1 cellular context compared by ENCODE assay signal in the genomic region with DNA sequence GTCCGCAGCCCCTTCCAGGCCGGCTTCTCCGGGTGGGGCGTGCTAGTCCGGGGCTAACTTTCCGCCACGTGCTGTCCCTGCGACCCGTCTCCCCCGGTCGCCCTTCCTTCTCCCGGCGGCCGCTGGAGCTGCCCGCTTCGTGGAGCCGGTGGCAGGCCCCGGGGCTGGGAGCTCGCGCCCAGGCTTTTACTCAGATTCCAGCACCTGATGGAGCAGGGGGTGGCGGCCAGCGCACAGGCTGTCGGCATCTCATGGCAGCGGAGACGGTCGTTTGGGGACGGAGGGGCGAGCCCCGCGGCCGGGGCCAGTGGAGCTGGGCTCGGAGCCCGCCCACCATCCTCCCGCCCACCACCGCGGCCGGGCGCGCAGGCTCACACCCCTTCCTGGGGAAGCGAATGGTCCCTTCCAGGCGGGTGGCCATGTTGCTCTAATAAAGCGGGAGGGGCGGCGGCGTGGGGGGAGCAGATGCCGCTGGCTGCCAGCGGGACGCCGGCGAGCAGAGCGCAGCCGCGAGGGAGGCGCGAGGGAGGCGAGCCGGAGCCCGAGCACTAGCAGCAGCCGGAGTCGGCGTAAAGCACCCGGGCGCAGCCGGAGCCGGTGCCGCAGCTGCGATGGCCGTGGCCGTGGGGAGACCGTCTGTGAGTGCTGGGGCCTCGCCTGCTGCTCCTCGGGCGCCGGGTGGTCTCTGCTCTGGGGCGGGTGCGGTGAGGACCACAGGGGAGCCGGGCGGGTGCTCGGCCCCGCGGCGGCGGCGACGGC.
TF ChIP-seq lines count a peak whose summit lies in the region.

A gene (plus strand): TSS at position 460 of the 759 bp plus-strand sequence. CDS start 152 bp downstream, at position 612.

TF ChIP-seq in HepG2, 621 proteins besides CTCF, POLR2A, EP300 and RAD21 (continued from another document and continues in another):
- TF ChIP-seq, protein P1, sequence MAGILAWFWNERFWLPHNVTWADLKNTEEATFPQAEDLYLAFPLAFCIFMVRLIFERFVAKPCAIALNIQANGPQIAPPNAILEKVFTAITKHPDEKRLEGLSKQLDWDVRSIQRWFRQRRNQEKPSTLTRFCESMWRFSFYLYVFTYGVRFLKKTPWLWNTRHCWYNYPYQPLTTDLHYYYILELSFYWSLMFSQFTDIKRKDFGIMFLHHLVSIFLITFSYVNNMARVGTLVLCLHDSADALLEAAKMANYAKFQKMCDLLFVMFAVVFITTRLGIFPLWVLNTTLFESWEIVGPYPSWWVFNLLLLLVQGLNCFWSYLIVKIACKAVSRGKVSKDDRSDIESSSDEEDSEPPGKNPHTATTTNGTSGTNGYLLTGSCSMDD (CRISPR knock-in tag; IDR thresholded peaks at IDR 0.05), result no peak
- TF ChIP-seq TP53 (CRISPR knock-in tag; conservative IDR thresholded peaks at IDR 0.05) (no peak), SKI (IDR thresholded peaks at IDR 0.05; ENCODE audit: partially characterized antibody) (peak; percentile 50), CREB1 (IDR thresholded peaks at IDR 0.05) (0 out of 2 replicates have a peak, but pooled peaks have one; percentile 18), CREB1 (CRISPR knock-in tag; IDR thresholded peaks at IDR 0.05) (no peak), PTBP1 (IDR thresholded peaks at IDR 0.05; ENCODE audit: low read depth, low read length, poor library complexity, severe bottlenecking) (no peak), RCOR2 (CRISPR knock-in tag; IDR thresholded peaks at IDR 0.05) (no peak), ZNF678 (CRISPR knock-in tag; IDR thresholded peaks at IDR 0.05) (no peak), ZNF441 (CRISPR knock-in tag; IDR thresholded peaks at IDR 0.05; ENCODE audit: borderline replicate concordance) (no peak), FOXK1 (CRISPR knock-in tag; IDR thresholded peaks at IDR 0.05; ENCODE audit: borderline replicate concordance, low read depth) (peak; percentile 87; the same call in 1 of the 2 replicates), MED8 (CRISPR knock-in tag; IDR thresholded peaks at IDR 0.05; ENCODE audit: insufficient replicate concordance) (peak; percentile 57), ZFP37 (CRISPR knock-in tag; IDR thresholded peaks at IDR 0.05; ENCODE audit: borderline replicate concordance) (no peak; the same call in 1 of the 2 replicates), ZBTB8A (CRISPR knock-in tag; IDR thresholded peaks at IDR 0.05; ENCODE audit: borderline replicate concordance, low read depth) (peak; percentile 40; the same call in 1 of the 2 replicates), ZNF546 (CRISPR knock-in tag; conservative IDR thresholded peaks at IDR 0.05) (no peak; the same call in 1 of the 2 replicates), FOSL1 (CRISPR knock-in tag; IDR thresholded peaks at IDR 0.05; ENCODE audit: borderline replicate concordance) (no peak), ZNF562 (CRISPR knock-in tag; IDR thresholded peaks at IDR 0.05; ENCODE audit: borderline replicate concordance) (no peak), HNRNPK (IDR thresholded peaks at IDR 0.05; ENCODE audit: low read depth, low read length, poor library complexity, severe bottlenecking) (no peak), ZNF350 (CRISPR knock-in tag; IDR thresholded peaks at IDR 0.05; ENCODE audit: borderline replicate concordance, low read depth) (peak; percentile 23; the same call in 1 of the 2 replicates), NFE2L1 (CRISPR knock-in tag; IDR thresholded peaks at IDR 0.05; ENCODE audit: borderline replicate concordance) (no peak), ZNF34 (CRISPR knock-in tag; IDR thresholded peaks at IDR 0.05; ENCODE audit: borderline replicate concordance) (no peak), ZNF234 (CRISPR knock-in tag; conservative IDR thresholded peaks at IDR 0.05) (no peak), NR3C1 (CRISPR knock-in tag; IDR thresholded peaks at IDR 0.05) (no peak), HNF4A (CRISPR knock-in tag; IDR thresholded peaks at IDR 0.05) (no peak), CENPT (CRISPR knock-in tag; IDR thresholded peaks at IDR 0.05; ENCODE audit: low read depth) (no peak), ARNTL (CRISPR knock-in tag; IDR thresholded peaks at IDR 0.05) (peak; percentile 43; the same call in 1 of the 2 replicates), ZNF337 (CRISPR knock-in tag; IDR thresholded peaks at IDR 0.05; ENCODE audit: borderline replicate concordance, low read depth) (0 out of 2 replicates have a peak, but pooled peaks have one; percentile 71), ZBTB38 (CRISPR knock-in tag; IDR thresholded peaks at IDR 0.05) (no peak; the same call in 1 of the 2 replicates), POGZ (CRISPR knock-in tag; IDR thresholded peaks at IDR 0.05) (peak; percentile 89), RBAK (CRISPR knock-in tag; IDR thresholded peaks at IDR 0.05) (no peak), ZFP1 (CRISPR knock-in tag; IDR thresholded peaks at IDR 0.05) (0 out of 2 replicates have a peak, but pooled peaks have one; percentile 57), GATA4 (IDR thresholded peaks at IDR 0.05; ENCODE audit: borderline replicate concordance, low read depth) (no peak), TEAD3 (CRISPR knock-in tag; optimal IDR thresholded peaks at IDR 0.05; ENCODE audit: borderline replicate concordance) (peak; percentile 60), ELF4 (CRISPR knock-in tag; IDR thresholded peaks at IDR 0.05; ENCODE audit: borderline replicate concordance) (no peak; the same call in 1 of the 2 replicates)
- TF ChIP-seq, protein P2, sequence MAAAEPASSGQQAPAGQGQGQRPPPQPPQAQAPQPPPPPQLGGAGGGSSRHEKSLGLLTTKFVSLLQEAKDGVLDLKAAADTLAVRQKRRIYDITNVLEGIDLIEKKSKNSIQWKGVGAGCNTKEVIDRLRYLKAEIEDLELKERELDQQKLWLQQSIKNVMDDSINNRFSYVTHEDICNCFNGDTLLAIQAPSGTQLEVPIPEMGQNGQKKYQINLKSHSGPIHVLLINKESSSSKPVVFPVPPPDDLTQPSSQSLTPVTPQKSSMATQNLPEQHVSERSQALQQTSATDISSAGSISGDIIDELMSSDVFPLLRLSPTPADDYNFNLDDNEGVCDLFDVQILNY (CRISPR knock-in tag; conservative IDR thresholded peaks at IDR 0.05), result no peak
- TF ChIP-seq, protein P3, sequence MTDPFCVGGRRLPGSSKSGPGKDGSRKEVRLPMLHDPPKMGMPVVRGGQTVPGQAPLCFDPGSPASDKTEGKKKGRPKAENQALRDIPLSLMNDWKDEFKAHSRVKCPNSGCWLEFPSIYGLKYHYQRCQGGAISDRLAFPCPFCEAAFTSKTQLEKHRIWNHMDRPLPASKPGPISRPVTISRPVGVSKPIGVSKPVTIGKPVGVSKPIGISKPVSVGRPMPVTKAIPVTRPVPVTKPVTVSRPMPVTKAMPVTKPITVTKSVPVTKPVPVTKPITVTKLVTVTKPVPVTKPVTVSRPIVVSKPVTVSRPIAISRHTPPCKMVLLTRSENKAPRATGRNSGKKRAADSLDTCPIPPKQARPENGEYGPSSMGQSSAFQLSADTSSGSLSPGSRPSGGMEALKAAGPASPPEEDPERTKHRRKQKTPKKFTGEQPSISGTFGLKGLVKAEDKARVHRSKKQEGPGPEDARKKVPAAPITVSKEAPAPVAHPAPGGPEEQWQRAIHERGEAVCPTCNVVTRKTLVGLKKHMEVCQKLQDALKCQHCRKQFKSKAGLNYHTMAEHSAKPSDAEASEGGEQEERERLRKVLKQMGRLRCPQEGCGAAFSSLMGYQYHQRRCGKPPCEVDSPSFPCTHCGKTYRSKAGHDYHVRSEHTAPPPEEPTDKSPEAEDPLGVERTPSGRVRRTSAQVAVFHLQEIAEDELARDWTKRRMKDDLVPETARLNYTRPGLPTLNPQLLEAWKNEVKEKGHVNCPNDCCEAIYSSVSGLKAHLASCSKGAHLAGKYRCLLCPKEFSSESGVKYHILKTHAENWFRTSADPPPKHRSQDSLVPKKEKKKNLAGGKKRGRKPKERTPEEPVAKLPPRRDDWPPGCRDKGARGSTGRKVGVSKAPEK (CRISPR knock-in tag; IDR thresholded peaks at IDR 0.05; ENCODE audit: borderline replicate concordance), result no peak; the same call in 1 of the 2 replicates
- TF ChIP-seq, protein P4, sequence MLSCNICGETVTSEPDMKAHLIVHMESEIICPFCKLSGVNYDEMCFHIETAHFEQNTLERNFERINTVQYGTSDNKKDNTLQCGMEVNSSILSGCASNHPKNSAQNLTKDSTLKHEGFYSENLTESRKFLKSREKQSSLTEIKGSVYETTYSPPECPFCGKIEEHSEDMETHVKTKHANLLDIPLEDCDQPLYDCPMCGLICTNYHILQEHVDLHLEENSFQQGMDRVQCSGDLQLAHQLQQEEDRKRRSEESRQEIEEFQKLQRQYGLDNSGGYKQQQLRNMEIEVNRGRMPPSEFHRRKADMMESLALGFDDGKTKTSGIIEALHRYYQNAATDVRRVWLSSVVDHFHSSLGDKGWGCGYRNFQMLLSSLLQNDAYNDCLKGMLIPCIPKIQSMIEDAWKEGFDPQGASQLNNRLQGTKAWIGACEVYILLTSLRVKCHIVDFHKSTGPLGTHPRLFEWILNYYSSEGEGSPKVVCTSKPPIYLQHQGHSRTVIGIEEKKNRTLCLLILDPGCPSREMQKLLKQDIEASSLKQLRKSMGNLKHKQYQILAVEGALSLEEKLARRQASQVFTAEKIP (CRISPR knock-in tag; IDR thresholded peaks at IDR 0.05; ENCODE audit: borderline replicate concordance), result no peak
- TF ChIP-seq, protein P5, sequence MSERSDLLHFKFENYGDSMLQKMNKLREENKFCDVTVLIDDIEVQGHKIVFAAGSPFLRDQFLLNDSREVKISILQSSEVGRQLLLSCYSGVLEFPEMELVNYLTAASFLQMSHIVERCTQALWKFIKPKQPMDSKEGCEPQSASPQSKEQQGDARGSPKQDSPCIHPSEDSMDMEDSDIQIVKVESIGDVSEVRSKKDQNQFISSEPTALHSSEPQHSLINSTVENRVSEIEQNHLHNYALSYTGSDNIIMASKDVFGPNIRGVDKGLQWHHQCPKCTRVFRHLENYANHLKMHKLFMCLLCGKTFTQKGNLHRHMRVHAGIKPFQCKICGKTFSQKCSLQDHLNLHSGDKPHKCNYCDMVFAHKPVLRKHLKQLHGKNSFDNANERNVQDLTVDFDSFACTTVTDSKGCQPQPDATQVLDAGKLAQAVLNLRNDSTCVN (CRISPR knock-in tag; IDR thresholded peaks at IDR 0.05; ENCODE audit: borderline replicate concordance), result no peak
- TF ChIP-seq, protein P6, sequence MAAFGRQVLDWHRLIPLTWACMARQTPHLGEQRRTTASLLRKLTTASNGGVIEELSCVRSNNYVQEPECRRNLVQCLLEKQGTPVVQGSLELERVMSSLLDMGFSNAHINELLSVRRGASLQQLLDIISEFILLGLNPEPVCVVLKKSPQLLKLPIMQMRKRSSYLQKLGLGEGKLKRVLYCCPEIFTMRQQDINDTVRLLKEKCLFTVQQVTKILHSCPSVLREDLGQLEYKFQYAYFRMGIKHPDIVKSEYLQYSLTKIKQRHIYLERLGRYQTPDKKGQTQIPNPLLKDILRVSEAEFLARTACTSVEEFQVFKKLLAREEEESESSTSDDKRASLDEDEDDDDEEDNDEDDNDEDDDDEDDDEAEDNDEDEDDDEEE (CRISPR knock-in tag; IDR thresholded peaks at IDR 0.05), result peak; percentile 29; the same call in 1 of the 2 replicates
- TF ChIP-seq, protein P7, sequence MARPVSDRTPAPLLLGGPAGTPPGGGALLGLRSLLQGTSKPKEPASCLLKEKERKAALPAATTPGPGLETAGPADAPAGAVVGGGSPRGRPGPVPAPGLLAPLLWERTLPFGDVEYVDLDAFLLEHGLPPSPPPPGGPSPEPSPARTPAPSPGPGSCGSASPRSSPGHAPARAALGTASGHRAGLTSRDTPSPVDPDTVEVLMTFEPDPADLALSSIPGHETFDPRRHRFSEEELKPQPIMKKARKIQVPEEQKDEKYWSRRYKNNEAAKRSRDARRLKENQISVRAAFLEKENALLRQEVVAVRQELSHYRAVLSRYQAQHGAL (CRISPR knock-in tag; IDR thresholded peaks at IDR 0.05; ENCODE audit: not compliant biosample characterization), result no peak
- TF ChIP-seq, protein P8, sequence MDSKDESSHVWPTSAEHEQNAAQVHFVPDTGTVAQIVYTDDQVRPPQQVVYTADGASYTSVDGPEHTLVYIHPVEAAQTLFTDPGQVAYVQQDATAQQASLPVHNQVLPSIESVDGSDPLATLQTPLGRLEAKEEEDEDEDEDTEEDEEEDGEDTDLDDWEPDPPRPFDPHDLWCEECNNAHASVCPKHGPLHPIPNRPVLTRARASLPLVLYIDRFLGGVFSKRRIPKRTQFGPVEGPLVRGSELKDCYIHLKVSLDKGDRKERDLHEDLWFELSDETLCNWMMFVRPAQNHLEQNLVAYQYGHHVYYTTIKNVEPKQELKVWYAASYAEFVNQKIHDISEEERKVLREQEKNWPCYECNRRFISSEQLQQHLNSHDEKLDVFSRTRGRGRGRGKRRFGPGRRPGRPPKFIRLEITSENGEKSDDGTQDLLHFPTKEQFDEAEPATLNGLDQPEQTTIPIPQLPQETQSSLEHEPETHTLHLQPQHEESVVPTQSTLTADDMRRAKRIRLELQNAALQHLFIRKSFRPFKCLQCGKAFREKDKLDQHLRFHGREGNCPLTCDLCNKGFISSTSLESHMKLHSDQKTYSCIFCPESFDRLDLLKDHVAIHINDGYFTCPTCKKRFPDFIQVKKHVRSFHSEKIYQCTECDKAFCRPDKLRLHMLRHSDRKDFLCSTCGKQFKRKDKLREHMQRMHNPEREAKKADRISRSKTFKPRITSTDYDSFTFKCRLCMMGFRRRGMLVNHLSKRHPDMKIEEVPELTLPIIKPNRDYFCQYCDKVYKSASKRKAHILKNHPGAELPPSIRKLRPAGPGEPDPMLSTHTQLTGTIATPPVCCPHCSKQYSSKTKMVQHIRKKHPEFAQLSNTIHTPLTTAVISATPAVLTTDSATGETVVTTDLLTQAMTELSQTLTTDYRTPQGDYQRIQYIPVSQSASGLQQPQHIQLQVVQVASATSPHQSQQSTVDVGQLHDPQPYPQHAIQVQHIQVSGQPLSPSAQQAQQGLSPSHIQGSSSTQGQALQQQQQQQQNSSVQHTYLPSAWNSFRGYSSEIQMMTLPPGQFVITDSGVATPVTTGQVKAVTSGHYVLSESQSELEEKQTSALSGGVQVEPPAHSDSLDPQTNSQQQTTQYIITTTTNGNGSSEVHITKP (CRISPR knock-in tag; IDR thresholded peaks at IDR 0.05; ENCODE audit: low read depth), result peak; percentile 99
- TF ChIP-seq, protein P9, sequence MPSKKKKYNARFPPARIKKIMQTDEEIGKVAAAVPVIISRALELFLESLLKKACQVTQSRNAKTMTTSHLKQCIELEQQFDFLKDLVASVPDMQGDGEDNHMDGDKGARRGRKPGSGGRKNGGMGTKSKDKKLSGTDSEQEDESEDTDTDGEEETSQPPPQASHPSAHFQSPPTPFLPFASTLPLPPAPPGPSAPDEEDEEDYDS (CRISPR knock-in tag; IDR thresholded peaks at IDR 0.05), result peak; percentile 93
- TF ChIP-seq, protein P10, sequence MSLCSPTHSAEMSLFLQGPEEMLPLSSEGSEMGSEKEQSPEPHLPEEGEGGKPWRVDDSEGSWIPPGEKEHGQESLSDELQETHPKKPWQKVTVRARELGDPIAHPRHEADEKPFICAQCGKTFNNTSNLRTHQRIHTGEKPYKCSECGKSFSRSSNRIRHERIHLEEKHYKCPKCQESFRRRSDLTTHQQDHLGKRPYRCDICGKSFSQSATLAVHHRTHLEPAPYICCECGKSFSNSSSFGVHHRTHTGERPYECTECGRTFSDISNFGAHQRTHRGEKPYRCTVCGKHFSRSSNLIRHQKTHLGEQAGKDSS (CRISPR knock-in tag; IDR thresholded peaks at IDR 0.05; ENCODE audit: borderline replicate concordance, low read depth), result peak; percentile 57; the same call in 1 of the 2 replicates
- TF ChIP-seq, protein P11, sequence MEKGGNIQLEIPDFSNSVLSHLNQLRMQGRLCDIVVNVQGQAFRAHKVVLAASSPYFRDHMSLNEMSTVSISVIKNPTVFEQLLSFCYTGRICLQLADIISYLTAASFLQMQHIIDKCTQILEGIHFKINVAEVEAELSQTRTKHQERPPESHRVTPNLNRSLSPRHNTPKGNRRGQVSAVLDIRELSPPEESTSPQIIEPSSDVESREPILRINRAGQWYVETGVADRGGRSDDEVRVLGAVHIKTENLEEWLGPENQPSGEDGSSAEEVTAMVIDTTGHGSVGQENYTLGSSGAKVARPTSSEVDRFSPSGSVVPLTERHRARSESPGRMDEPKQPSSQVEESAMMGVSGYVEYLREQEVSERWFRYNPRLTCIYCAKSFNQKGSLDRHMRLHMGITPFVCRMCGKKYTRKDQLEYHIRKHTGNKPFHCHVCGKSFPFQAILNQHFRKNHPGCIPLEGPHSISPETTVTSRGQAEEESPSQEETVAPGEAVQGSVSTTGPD (CRISPR knock-in tag; IDR thresholded peaks at IDR 0.05), result no peak
